8 cellular contexts compared by ENCODE assay signal in genomic region chr14:71371711-71372396, GRCh38. TPM values are rescaled to one million over a fixed set of nuclear protein-coding genes. Genes with fewer than 3 reads are reported as not detected.
A peak's percentile ranks its signal among the peaks of the same experiment; 100 is the strongest.
DNase-seq lines count a peak whose midpoint lies in the region; ATAC-seq and TF ChIP-seq lines count a peak whose summit lies in the region.

No MANE protein-coding gene starts in this region.

- peak overlapping the region; percentile 7 for H3K27ac ChIP-seq in vagina

- H3K36me3 Mint-ChIP-seq in activated naive CD4-positive, alpha-beta T cell treated with anti-CD3 and anti-CD28 coated beads, Interleukin-2, amount 50 U/mL, for 72 hours: peaks cover 5 to 28% of the 10 kb centered on the region in 2 donors
- H3K36me3 Mint-ChIP-seq in T-helper 1 cell treated with Interleukin-12 subunit alpha and Interleukin-12 subunit beta and Interleukin-4 antibody, amounts not matched to agents 30 μg/mL and 1 μg/mL, for 36 hours (ENCODE audit: low read depth): peaks cover 21% of the 10 kb centered on the region
- H3K36me3 Mint-ChIP-seq in activated naive CD4-positive, alpha-beta T cell treated with anti-CD3 and anti-CD28 coated beads, Interleukin-2, amount 10 ng/mL, durations not matched to agents 7 days and 5 days: peaks cover 13% of the 10 kb centered on the region

- H3K36me3 ChIP-seq in vagina: no peaks in the 10 kb centered on the region

- CTCF ChIA-PET in activated naive CD4-positive, alpha-beta T cell treated with anti-CD3 and anti-CD28 coated beads, Interleukin-2, amount 10 ng/mL, durations not matched to agents 7 days and 5 days (lab: Charles Lee): no interaction called here

- peaks cover 4 to 13% of the 10 kb centered on the region in 2 donors for H3K9me3 Mint-ChIP-seq in activated naive CD4-positive, alpha-beta T cell treated with anti-CD3 and anti-CD28 coated beads, Interleukin-2, amount 50 U/mL, for 72 hours
- H3K9me3 Mint-ChIP-seq in T-helper 1 cell treated with Interleukin-12 subunit alpha and Interleukin-12 subunit beta and Interleukin-4 antibody, amounts not matched to agents 30 μg/mL and 1 μg/mL, for 36 hours: peaks cover 5% of the 10 kb centered on the region
- peaks cover 10% of the 10 kb centered on the region for H3K9me3 Mint-ChIP-seq in activated naive CD4-positive, alpha-beta T cell treated with anti-CD3 and anti-CD28 coated beads, Interleukin-2, amount 10 ng/mL, durations not matched to agents 7 days and 5 days

- TF ChIP-seq POLR2A in vagina (IDR thresholded peaks at IDR 0.05): no peak

- no peaks in the 10 kb centered on the region for H3K9me3 ChIP-seq in vagina

- no peak for DNase-seq in activated naive CD4-positive, alpha-beta T cell treated with anti-CD3 and anti-CD28 coated beads, Interleukin-2, amount 50 U/mL, for 72 hours (ENCODE audit: low spot score in 2 of 2)
- DNase-seq in activated naive CD4-positive, alpha-beta T cell treated with anti-CD3 and anti-CD28 coated beads, Interleukin-2, amount 50 U/mL, for 16 hours: no peak
- peak; percentile 45 for DNase-seq in hepatic stellate cell (ENCODE audit: low spot score)
- no peak for DNase-seq in vagina (ENCODE audit: extremely low spot score in 2 of 2)
- no peak for DNase-seq in UCSD-AML1 (lab: John Stamatoyannopoulos, UW; ENCODE audit: unreplicated experiment)
- no peak for DNase-seq in activated naive CD4-positive, alpha-beta T cell treated with anti-CD3 and anti-CD28 coated beads, Interleukin-2, amount 10 ng/mL, durations not matched to agents 7 days and 5 days

- no peaks in the 10 kb centered on the region for H3K4me1 ChIP-seq in vagina

- intact Hi-C loops in vagina (cut with DNase I): no loop called here

- no peak overlapping the region for H3K4me3 ChIP-seq in vagina

- no peaks in the 10 kb centered on the region for H3K27me3 Mint-ChIP-seq in T-helper 1 cell treated with Interleukin-12 subunit alpha and Interleukin-12 subunit beta and Interleukin-4 antibody, amounts not matched to agents 30 μg/mL and 1 μg/mL, for 36 hours (ENCODE audit: low read depth)
- no peaks in the 10 kb centered on the region for H3K27me3 Mint-ChIP-seq in activated naive CD4-positive, alpha-beta T cell treated with anti-CD3 and anti-CD28 coated beads, Interleukin-2, amount 10 ng/mL, durations not matched to agents 7 days and 5 days

- H3K4me3 Mint-ChIP-seq in T-helper 1 cell treated with Interleukin-12 subunit alpha and Interleukin-12 subunit beta and Interleukin-4 antibody, amounts not matched to agents 30 μg/mL and 1 μg/mL, for 36 hours: peak overlapping the region; percentile 7
- H3K4me3 Mint-ChIP-seq in activated naive CD4-positive, alpha-beta T cell treated with anti-CD3 and anti-CD28 coated beads, Interleukin-2, amount 10 ng/mL, durations not matched to agents 7 days and 5 days: no peak overlapping the region

- TF ChIP-seq CTCF in vagina (IDR thresholded peaks at IDR 0.05): no peak

- no peaks in the 10 kb centered on the region for H3K27me3 ChIP-seq in vagina

- peak; percentile 96 to 98 for ATAC-seq in activated naive CD4-positive, alpha-beta T cell treated with anti-CD3 and anti-CD28 coated beads, Interleukin-2, amount 50 U/mL, for 72 hours
- ATAC-seq in GM21367 (IDR thresholded peaks at IDR 0.05; ENCODE audit: unreplicated experiment): no peak

- peaks cover 26% of the 10 kb centered on the region for H3K4me1 Mint-ChIP-seq in T-helper 1 cell treated with Interleukin-12 subunit alpha and Interleukin-12 subunit beta and Interleukin-4 antibody, amounts not matched to agents 30 μg/mL and 1 μg/mL, for 36 hours (ENCODE audit: low read depth)
- H3K4me1 Mint-ChIP-seq in activated naive CD4-positive, alpha-beta T cell treated with anti-CD3 and anti-CD28 coated beads, Interleukin-2, amount 10 ng/mL, durations not matched to agents 7 days and 5 days: peaks cover 26% of the 10 kb centered on the region

- peak overlapping the region in 1 of 2 donors; percentile 68 for H3K27ac Mint-ChIP-seq in activated naive CD4-positive, alpha-beta T cell treated with anti-CD3 and anti-CD28 coated beads, Interleukin-2, amount 50 U/mL, for 72 hours
- H3K27ac Mint-ChIP-seq in T-helper 1 cell treated with Interleukin-12 subunit alpha and Interleukin-12 subunit beta and Interleukin-4 antibody, amounts not matched to agents 30 μg/mL and 1 μg/mL, for 36 hours: peak overlapping the region; percentile 3
- no peak overlapping the region for H3K27ac Mint-ChIP-seq in activated naive CD4-positive, alpha-beta T cell treated with anti-CD3 and anti-CD28 coated beads, Interleukin-2, amount 10 ng/mL, durations not matched to agents 7 days and 5 days

RNA-seq across cellular contexts. Expression of gene SIPA1L1, which starts 51.6 kb away (rescaled TPM):
- total RNA-seq in activated naive CD4-positive, alpha-beta T cell treated with anti-CD3 and anti-CD28 coated beads, Interleukin-2, amount 50 U/mL, for 72 hours: 10 to 100 TPM; 41.7 to 46.5 TPM
- total RNA-seq in vagina: 18.7 TPM
